ENCODE assay signal across 15 cellular contexts in the genomic region with DNA sequence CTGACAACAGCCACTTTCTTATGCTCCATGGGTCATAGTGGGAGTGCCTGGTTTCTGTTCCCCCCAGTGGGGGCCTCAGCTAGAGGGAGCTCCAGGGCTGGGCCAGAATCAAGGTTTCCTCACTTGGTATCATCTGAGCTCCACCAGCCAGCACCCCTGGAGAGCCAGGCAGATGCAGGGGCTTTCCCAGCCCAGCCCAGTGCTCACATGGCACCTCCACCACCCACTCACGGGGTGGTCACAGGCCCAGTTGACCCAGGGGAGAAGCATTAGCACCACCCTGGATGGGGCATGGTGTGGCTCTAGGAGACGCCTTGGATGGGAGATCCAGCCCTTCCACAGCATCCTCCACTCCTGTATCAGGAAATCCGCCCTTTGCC. TPM values are rescaled to one million over a fixed set of nuclear protein-coding genes. Genes with fewer than 3 reads are reported as not detected.
A peak's percentile ranks its signal among the peaks of the same experiment; 100 is the strongest.
DNase-seq lines count a peak whose midpoint lies in the region; ATAC-seq, FAIRE-seq and TF ChIP-seq lines count a peak whose summit lies in the region.
"Had no signal": no experiment of that assay in that cellular context is flagged by ENCODE, and none has a peak within 500 bp of the region (broad histone marks: within the 10 kb centered on the region; RNA-seq: fewer than 3 reads in every experiment).

No MANE protein-coding gene starts in this region.

- RAD21 ChIA-PET in GM12878 (lab: Charles Lee; ENCODE audit: unreplicated experiment) = interaction anchor here (1.0 kb wide), 1 partner anchor 121 kb away, joined by 3 read pairs; no protein-coding TSS in a partner anchor

- H3K9me3 Mint-ChIP-seq in osteocyte (ENCODE audit: unreplicated experiment) = no peaks in the 10 kb centered on the region
- no peaks in the 10 kb centered on the region for H3K9me3 Mint-ChIP-seq in mesothelial cell of epicardium
- H3K9me3 Mint-ChIP-seq: activated CD4-positive, alpha-beta T cell treated with anti-CD3 and anti-CD28 coated beads, Interleukin-2, amount 10 ng/mL, durations not matched to agents 7 days and 5 days had no signal

- in situ Hi-C loops in GM12878 (cut with MboI) = no loop called here

- H3K4me1 ChIP-seq in Loucy (ENCODE audit: insufficient read depth, low read length, poor library complexity, severe bottlenecking) (peaks cover 25% of the 10 kb centered on the region), GM12878 (ENCODE audit: control insufficient read depth, insufficient read depth, low read length) (peaks cover 11% of the 10 kb centered on the region)

- H3K9me2 ChIP-seq in Loucy (replicated peaks; ENCODE audit: low read depth, low read length) = no peaks in the 10 kb centered on the region

- peaks cover 86% of the 10 kb centered on the region for H3K4me1 Mint-ChIP-seq in osteocyte (ENCODE audit: unreplicated experiment)
- H3K4me1 Mint-ChIP-seq in mesothelial cell of epicardium = peaks cover 5% of the 10 kb centered on the region

- CTCF ChIA-PET in GM12878 (lab: Yijun Ruan, JAX) = interaction anchor here (0.8 to 1.7 kb wide), 2 partner anchors 109 to 114 kb away, joined by 3 to 6 read pairs; no protein-coding TSS in a partner anchor

- WGBS in GM12878 (ENCODE audit: insufficient coverage, insufficient replicate concordance, low lambda C conversion rate, missing lambda C conversion rate) = 4% methylated on average over 3 of the region's 3 CpGs

- no peak overlapping the region for H3K27ac ChIP-seq in GM12878 (ENCODE audit: control insufficient read depth, insufficient read depth)

- DNase-seq in DMS79 treated with DMSO at 0.1 percent for 48 hours (lab: John Stamatoyannopoulos, UW) (peak; percentile 9), DMS79 (lab: John Stamatoyannopoulos, UW) (no peak), GM12878 (ENCODE audit: low read depth, low spot score) (no peak), osteocyte (ENCODE audit: extremely low spot score, unreplicated experiment) (no peak), mucosa of gallbladder (ENCODE audit: low spot score) (no peak), mesothelial cell of epicardium (ENCODE audit: low spot score in 2 of 2, unreplicated experiment in 2 of 2) (no peak)
- DNase-seq: 8988T; activated CD4-positive, alpha-beta T cell treated with anti-CD3 and anti-CD28 coated beads, Interleukin-2, amount 10 ng/mL, durations not matched to agents 7 days and 5 days; NK-92 treated with Interleukin-12 subunit alpha and Interleukin-12 subunit beta, amount 100 ng/mL, for 24 hours had no signal

- intact Hi-C loops in GM12878 (cut with micrococcal nuclease; ENCODE audit: unreplicated experiment) = no loop called here

- no peak overlapping the region for H3K9ac ChIP-seq in Loucy (ENCODE audit: low read depth, low read length, poor library complexity, severe bottlenecking)
- H3K9ac ChIP-seq in GM12878 (ENCODE audit: control insufficient read depth, insufficient read depth, low read length) = no peak overlapping the region

- H4K20me1 ChIP-seq in Loucy (ENCODE audit: insufficient read depth, low read length, poor library complexity, severe bottlenecking) = no peaks in the 10 kb centered on the region
- no peaks in the 10 kb centered on the region for H4K20me1 ChIP-seq in GM12878 (ENCODE audit: control insufficient read depth, insufficient read depth)

- no peak for TF ChIP-seq POLR2A in GM12878 (IDR thresholded peaks at IDR 0.05; ENCODE audit: low read depth, low read length)

- H3K4me3 ChIP-seq in Loucy (ENCODE audit: low read length, poor library complexity, severe bottlenecking) (no peak overlapping the region), GM12878 (no peak overlapping the region)
- H3K4me3 ChIP-seq: thoracic aorta had no signal

- BruUV-seq in GM12878 (replicated peaks; lab: Mats Ljungman, UMichigan) = no TSS peak

- TF ChIP-seq EP300 in GM12878 (IDR thresholded peaks at IDR 0.05; ENCODE audit: borderline replicate concordance in 1 of 2, control insufficient read depth in 1 of 2, low read depth in 2 of 2, low read length in 2 of 2) = no peak

- H3K27me3 ChIP-seq in Loucy (ENCODE audit: insufficient read depth, low read length, poor library complexity, severe bottlenecking) = no peaks in the 10 kb centered on the region
- no peaks in the 10 kb centered on the region for H3K27me3 ChIP-seq in GM12878 (replicated peaks in 1 of 2; ENCODE audit: control insufficient read depth in 2 of 2, insufficient read depth in 2 of 2, low read length in 1 of 2)

- POLR2A ChIA-PET in GM12878 (lab: Charles Lee) = no interaction called here

- SMC1A ChIA-PET in GM12878 (lab: Charles Lee; ENCODE audit: uncharacterized antibody, unreplicated experiment) = no interaction called here

- H3K4me3 Mint-ChIP-seq in osteocyte (ENCODE audit: unreplicated experiment) (no peak overlapping the region), mesothelial cell of epicardium (no peak overlapping the region)
- H3K4me3 Mint-ChIP-seq: activated CD4-positive, alpha-beta T cell treated with anti-CD3 and anti-CD28 coated beads, Interleukin-2, amount 10 ng/mL, durations not matched to agents 7 days and 5 days had no signal

- ATAC-seq in GM12878 = peak; percentile 15; the same call in 2 of the 3 replicates
- no peak for ATAC-seq in HG02970 (IDR thresholded peaks at IDR 0.05; ENCODE audit: low FRiP score, unreplicated experiment)
- ATAC-seq: sciatic nerve had no signal

- H3K36me3 Mint-ChIP-seq in osteocyte (ENCODE audit: unreplicated experiment) = no peaks in the 10 kb centered on the region
- no peaks in the 10 kb centered on the region for H3K36me3 Mint-ChIP-seq in mesothelial cell of epicardium

- TF ChIP-seq CTCF in Loucy (conservative IDR thresholded peaks at IDR 0.05; ENCODE audit: low read length) = 0 out of 2 replicates have a peak, but pooled peaks have one; percentile 21
- no peak for TF ChIP-seq CTCF in GM12878 (IDR thresholded peaks at IDR 0.05 in 2 of 3, conservative IDR thresholded peaks at IDR 0.05 in 1 of 3; ENCODE audit: control insufficient read depth in 2 of 3, extremely low read depth in 1 of 3, insufficient read depth in 1 of 3, low read depth in 3 of 3, low read length in 3 of 3)
- peak; percentile 35 for TF ChIP-seq CTCF in osteocyte (IDR thresholded peaks at IDR 0.05)
- TF ChIP-seq CTCF in mesothelial cell of epicardium (IDR thresholded peaks at IDR 0.05; ENCODE audit: unreplicated experiment) = no peak

- H3K79me2 ChIP-seq in Loucy (ENCODE audit: insufficient read depth, low read length) (0 out of 2 replicates have a peak, but pooled peaks cover under 1% of the 10 kb centered on the region), GM12878 (ENCODE audit: control insufficient read depth, insufficient read depth, low read length) (no peaks in the 10 kb centered on the region)

- no peak for FAIRE-seq in GM12878 (lab: Jason Lieb, UNC)
- FAIRE-seq: H54 had no signal

- H3F3A ChIP-seq in Loucy (ENCODE audit: low read depth) = no peaks in the 10 kb centered on the region

- no peak overlapping the region for H3K4me2 ChIP-seq in Loucy (ENCODE audit: low read depth, low read length, poor library complexity, severe bottlenecking)
- no peak overlapping the region for H3K4me2 ChIP-seq in GM12878 (ENCODE audit: control insufficient read depth, insufficient read depth)

- no peak for TF ChIP-seq RAD21 in GM12878 (IDR thresholded peaks at IDR 0.05; ENCODE audit: insufficient read depth, low read depth, low read length)

- no peaks in the 10 kb centered on the region for H3K27me3 Mint-ChIP-seq in osteocyte (ENCODE audit: unreplicated experiment)
- H3K27me3 Mint-ChIP-seq in mesothelial cell of epicardium (ENCODE audit: low read depth) = no peaks in the 10 kb centered on the region
- H3K27me3 Mint-ChIP-seq: activated CD4-positive, alpha-beta T cell treated with anti-CD3 and anti-CD28 coated beads, Interleukin-2, amount 10 ng/mL, durations not matched to agents 7 days and 5 days had no signal

- no peaks in the 10 kb centered on the region for H3K9me3 ChIP-seq in Loucy (ENCODE audit: insufficient read depth, low read depth, low read length)
- no peaks in the 10 kb centered on the region for H3K9me3 ChIP-seq in GM12878 (replicated peaks; ENCODE audit: control insufficient read depth, insufficient read depth, low read length)
- H3K9me3 ChIP-seq: thoracic aorta had no signal

- H2AFZ ChIP-seq in Loucy (ENCODE audit: low read length) (no peak overlapping the region), GM12878 (ENCODE audit: control insufficient read depth, low read depth, low read length) (no peak overlapping the region)

- H3K36me3 ChIP-seq in Loucy (ENCODE audit: insufficient read depth, low read length) = no peaks in the 10 kb centered on the region
- no peaks in the 10 kb centered on the region for H3K36me3 ChIP-seq in GM12878 (ENCODE audit: control insufficient read depth in 2 of 2, insufficient read depth in 2 of 2, low read length in 1 of 2)
- H3K36me3 ChIP-seq: thoracic aorta had no signal

- H3K27ac Mint-ChIP-seq in osteocyte (ENCODE audit: unreplicated experiment) (peak overlapping the region; percentile 98), mesothelial cell of epicardium (no peak overlapping the region)
- H3K27ac Mint-ChIP-seq: activated CD4-positive, alpha-beta T cell treated with anti-CD3 and anti-CD28 coated beads, Interleukin-2, amount 10 ng/mL, durations not matched to agents 7 days and 5 days had no signal

TF ChIP-seq in GM12878, 131 proteins besides CTCF, POLR2A, EP300 and RAD21 (continues in another document):
- no peak for TF ChIP-seq ETV6 (conservative IDR thresholded peaks at IDR 0.05 in 1 of 2, IDR thresholded peaks at IDR 0.05 in 1 of 2; ENCODE audit: borderline replicate concordance in 1 of 2, low read depth in 1 of 2)
- no peak for TF ChIP-seq RELA (IDR thresholded peaks at IDR 0.05; ENCODE audit: borderline replicate concordance, partially characterized antibody)
- no peak for TF ChIP-seq LARP7 (IDR thresholded peaks at IDR 0.05)
- TF ChIP-seq ZZZ3 (IDR thresholded peaks at IDR 0.05; ENCODE audit: control insufficient read depth, insufficient read length, low read depth) = no peak

RNA-seq across cellular contexts. Expression of a gene that starts 24.1 kb away (rescaled TPM):
- not detected in 2 replicates for total RNA-seq in GM12878 (2013; cell fraction: nucleolus; rRNA removed)
- total RNA-seq in GM12878 (2014; rRNA removed) (under 0.01 TPM in 1 of 2 replicates, not detected in the other), GM12878 (2014; rRNA removed; fragmentation: Illumina TruSeq; extraction: Trizol) (not detected in 2 replicates), GM12878 (2021) (not detected in 2 replicates), osteocyte (2.3 and 2.7 TPM in 2 replicates), mucosa of gallbladder (22.1 TPM), mesothelial cell of epicardium (11.2 to 12.2 TPM (median 12.0 TPM) in 3 replicates)
- polyA plus RNA-seq in GM12878 (2011; ENCODE audit: low read depth) = 0.13 TPM
- polyA plus RNA-seq in GM12878 (2011; rRNA removed) (not detected in 2 replicates), GM12878 (2014; fragmentation: Illumina TruSeq; extraction: Trizol) (not detected in 2 replicates), GM12878 (2014; fragmentation: Nextera tagmentation; extraction: Ambion mirVana) (not detected), GM12878 (2014; rRNA removed) (0.12 and 0.27 TPM in 2 replicates), GM12878 (2016; fragmentation: Nextera tagmentation; extraction: Ambion mirVana) (not detected)
- not detected in 2 replicates for polyA plus RNA-seq in GM12878 (2011; cell fraction: cytosol; rRNA removed)
- polyA plus RNA-seq in GM12878 (2011; cell fraction: nucleus; rRNA removed) = 0.06 TPM in 1 of 2 replicates, not detected in the other
- 0.55 and 0.89 TPM in 2 replicates for polyA plus RNA-seq in GM12878 (2012)
- polyA minus RNA-seq in GM12878 (2011; rRNA and poly(A)+ RNA removed) = not detected in 2 replicates
- not detected in 2 replicates for polyA minus RNA-seq in GM12878 (2011; cell fraction: cytosol; rRNA and poly(A)+ RNA removed)
- polyA minus RNA-seq in GM12878 (2011; cell fraction: nucleus; rRNA and poly(A)+ RNA removed) = not detected in 2 replicates
- total RNA-seq: activated CD4-positive, alpha-beta T cell treated with anti-CD3 and anti-CD28 coated beads, Interleukin-2, amount 10 ng/mL, durations not matched to agents 7 days and 5 days; sciatic nerve; T-helper 1 cell treated with Interleukin-12 subunit alpha and Interleukin-12 subunit beta and Interleukin-4 antibody, amounts not matched to agents 30 ng/mL and 1 ng/mL, for 36 hours; thoracic aorta had no signal

Comparison
In these comparisons a context has a peak if more than half of its experiments do, and no peak if none do; other contexts are left out.
1. CTCF ChIP-seq: peak in Loucy (single experiment) and osteocyte (single experiment); none in GM12878 (0 of 3) and mesothelial cell of epicardium (single experiment).